Comparison of ENCODE assay signal across 18 cellular contexts in the genomic region with DNA sequence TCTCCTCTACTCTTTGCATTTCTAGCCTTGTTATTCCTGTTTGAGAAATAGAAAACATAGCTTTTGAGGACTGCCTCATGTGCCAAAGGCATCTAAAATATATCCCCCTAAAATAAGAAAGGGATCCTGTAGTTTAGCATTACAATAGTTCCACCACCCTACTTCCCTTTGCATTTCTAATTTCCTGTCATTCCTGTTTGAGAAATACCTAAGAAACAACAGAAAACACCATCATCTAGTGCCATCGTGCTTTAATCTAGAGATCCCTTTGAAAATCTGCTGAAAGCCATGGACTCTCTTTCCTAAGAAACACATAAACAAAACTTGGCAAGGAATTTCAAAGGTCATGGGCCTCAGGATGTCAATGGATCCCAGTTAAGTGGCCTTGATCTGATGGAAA. TPM values are rescaled to one million over a fixed set of nuclear protein-coding genes. Genes with fewer than 3 reads are reported as not detected.
DNase-seq lines count a peak whose midpoint lies in the region; ATAC-seq and TF ChIP-seq lines count a peak whose summit lies in the region.
"Had no signal": no experiment of that assay in that cellular context is flagged by ENCODE, and none has a peak within 500 bp of the region (broad histone marks: within the 10 kb centered on the region; RNA-seq: fewer than 3 reads in every experiment).

No MANE protein-coding gene starts in this region.

- no peak for TF ChIP-seq CTCF in CD4-positive, alpha-beta T cell (IDR thresholded peaks at IDR 0.05)
- no peak for TF ChIP-seq CTCF in brain microvascular endothelial cell (IDR thresholded peaks at IDR 0.05; ENCODE audit: low read depth, low read length, missing control alignments)

- DNase-seq in CD4-positive, alpha-beta T cell, result no peak
- DNase-seq in T-cell (no peak), posterior cingulate gyrus (no peak), brain microvascular endothelial cell (no peak), NCI-H2107 (lab: John Stamatoyannopoulos, UW) (no peak)
- DNase-seq: ACHN; CD8-positive, alpha-beta T cell; DMS79; HCEC 1CT; NCI-H1417 treated with DMSO at 0.1 percent for 48 hours; NCI-H1930; NCI-H2171; NCI-H446; NCI-H69; SHP77 treated with DMSO at 0.1 percent for 48 hours had no signal

- CTCF ChIA-PET in CD4-positive, alpha-beta T cell (lab: Charles Lee), result no interaction called here
- CTCF ChIA-PET in T-cell (lab: Charles Lee), result no interaction called here

- peaks cover 76% of the 10 kb centered on the region for H3K4me1 Mint-ChIP-seq in CD4-positive, alpha-beta T cell (ENCODE audit: low read depth)
- H3K4me1 Mint-ChIP-seq in T-cell, result peaks cover 63 to 65% (median 64%) of the 10 kb centered on the region in 3 donors

- no peak for ATAC-seq in CD4-positive, alpha-beta T cell (ENCODE audit: poor library complexity)
- ATAC-seq in T-cell (replicated peaks in 1 of 4), result no peak
- ATAC-seq: CD8-positive, alpha-beta T cell had no signal

- H3K9ac ChIP-seq in BLaER1 treated with 17β-estradiol and CSF1 and Interleukin-3, amounts not matched to agents 10 nM and 100 nM, result no peak overlapping the region
- H3K9ac ChIP-seq in iPS-18a (ENCODE audit: low read length), result no peak overlapping the region

- H4K20me1 ChIP-seq in BLaER1 treated with 17β-estradiol and CSF1 and Interleukin-3, amounts not matched to agents 10 nM and 100 nM, result peaks cover 6 to 76% (median 19%) of the 10 kb centered on the region in 11 experiments; a peak in 18 of 22 replicates

- H3K36me3 ChIP-seq in BLaER1 treated with 17β-estradiol and CSF1 and Interleukin-3, amounts not matched to agents 10 nM and 100 nM, result peaks cover 88 to 95% (median 92%) of the 10 kb centered on the region in 11 experiments
- H3K36me3 ChIP-seq in iPS-18a (ENCODE audit: control insufficient read depth, low read depth, low read length) (peaks cover 78% of the 10 kb centered on the region), brain microvascular endothelial cell (replicated peaks) (peaks cover 63% of the 10 kb centered on the region)

- H3K9me3 ChIP-seq in BLaER1 treated with 17β-estradiol and CSF1 and Interleukin-3, amounts not matched to agents 10 nM and 100 nM (replicated peaks in 1 of 11), result no peaks in the 10 kb centered on the region
- no peaks in the 10 kb centered on the region for H3K9me3 ChIP-seq in CD4-positive, alpha-beta T cell (ENCODE audit: control insufficient read depth, low read length)
- no peaks in the 10 kb centered on the region for H3K9me3 ChIP-seq in iPS-18a (ENCODE audit: control insufficient read depth, low read depth, low read length)

- H3K9me3 Mint-ChIP-seq in CD4-positive, alpha-beta T cell, result no peaks in the 10 kb centered on the region
- no peaks in the 10 kb centered on the region for H3K9me3 Mint-ChIP-seq in T-cell
- H3K9me3 Mint-ChIP-seq: CD8-positive, alpha-beta T cell had no signal

- no peak overlapping the region for H3K27ac ChIP-seq in BLaER1 treated with 17β-estradiol and CSF1 and Interleukin-3, amounts not matched to agents 10 nM and 100 nM
- H3K27ac ChIP-seq in CD4-positive, alpha-beta T cell (ENCODE audit: low read depth, low read length), result no peak overlapping the region
- H3K27ac ChIP-seq in iPS-18a (ENCODE audit: low read length), result no peak overlapping the region
- H3K27ac ChIP-seq in brain microvascular endothelial cell, result no peak overlapping the region

- H3K4me3 ChIP-seq in BLaER1 treated with 17β-estradiol and CSF1 and Interleukin-3, amounts not matched to agents 10 nM and 100 nM, result no peak overlapping the region
- peak overlapping the region; percentile 40 for H3K4me3 ChIP-seq in iPS-18a (ENCODE audit: low read length)
- H3K4me3 ChIP-seq in brain microvascular endothelial cell (ENCODE audit: low read depth, low read length), result no peak overlapping the region

- H3K36me3 Mint-ChIP-seq in CD4-positive, alpha-beta T cell (ENCODE audit: low read depth), result peaks cover 78% of the 10 kb centered on the region
- peaks cover 50% of the 10 kb centered on the region for H3K36me3 Mint-ChIP-seq in T-cell

- intact Hi-C loops in CD4-positive, alpha-beta T cell (cut with DNase I, micrococcal nuclease), result no loop called here
- intact Hi-C loops in posterior cingulate gyrus (cut with DNase I), result no loop called here

- peaks cover 9 to 32% (median 23%) of the 10 kb centered on the region in 10 experiments for H3K4me1 ChIP-seq in BLaER1 treated with 17β-estradiol and CSF1 and Interleukin-3, amounts not matched to agents 10 nM and 100 nM
- H3K4me1 ChIP-seq in iPS-18a (ENCODE audit: control insufficient read depth, low read depth, low read length), result peaks cover 22% of the 10 kb centered on the region

- POLR2A ChIA-PET in CD4-positive, alpha-beta T cell (lab: Charles Lee), result interaction anchor here (2.1 kb wide), 1 partner anchor 14 kb away, joined by 5 read pairs; no protein-coding TSS in a partner anchor
- POLR2A ChIA-PET in T-cell (lab: Charles Lee), result no interaction called here

- H3K27me3 Mint-ChIP-seq in CD4-positive, alpha-beta T cell, result no peaks in the 10 kb centered on the region
- H3K27me3 Mint-ChIP-seq in T-cell, result no peaks in the 10 kb centered on the region

- in situ Hi-C loops in brain microvascular endothelial cell (cut with HindIII; ENCODE audit: low pct_ligation_motif_present, low sequenced_read_pairs), result no loop called here

- H3K4me3 Mint-ChIP-seq in CD4-positive, alpha-beta T cell, result no peak overlapping the region
- H3K4me3 Mint-ChIP-seq in T-cell, result peak overlapping the region in 2 of 3 donors; percentile 2 to 5
- H3K4me3 Mint-ChIP-seq: CD8-positive, alpha-beta T cell had no signal

- H3K4me2 ChIP-seq in BLaER1 treated with 17β-estradiol and CSF1 and Interleukin-3, amounts not matched to agents 10 nM and 100 nM, result peak overlapping the region in 7 of 11 experiments; percentile 3 to 43 (median 27); a peak in 7 of 22 replicates

- H3K27me3 ChIP-seq in BLaER1 treated with 17β-estradiol and CSF1 and Interleukin-3, amounts not matched to agents 10 nM and 100 nM, result no peaks in the 10 kb centered on the region
- no peaks in the 10 kb centered on the region for H3K27me3 ChIP-seq in CD4-positive, alpha-beta T cell (ENCODE audit: control insufficient read depth, insufficient read depth, low read length)
- no peaks in the 10 kb centered on the region for H3K27me3 ChIP-seq in iPS-18a (ENCODE audit: control insufficient read depth, insufficient read depth, low read length)
- H3K27me3 ChIP-seq in brain microvascular endothelial cell (replicated peaks), result no peaks in the 10 kb centered on the region

- peak overlapping the region; percentile 22 for H3K27ac Mint-ChIP-seq in CD4-positive, alpha-beta T cell
- H3K27ac Mint-ChIP-seq in T-cell, result no peak overlapping the region

RNA-seq across cellular contexts. Expression of a gene that starts 7.5 kb away (rescaled TPM):
- 100 to 1,000 TPM; 109 to 123 TPM for total RNA-seq in CD4-positive, alpha-beta T cell
- 10 to 100 TPM; 83.2 to 93.5 (median 86.5) TPM for total RNA-seq in T-cell

RNA-seq across cellular contexts. Expression of a gene that starts 29.2 kb away (rescaled TPM):
- not detected for total RNA-seq in CD4-positive, alpha-beta T cell
- under 1 TPM in 2 of 5 donors, not detected in 3; 0.07 to 0.13 TPM for total RNA-seq in T-cell
- total RNA-seq: CD8-positive, alpha-beta T cell; HT1080 had no signal
